ENCODE assay signal across 30 cellular contexts in genomic region chr3:183401678-183402077, GRCh38.
"Had no signal": no experiment of that assay in that cellular context is flagged by ENCODE, and none has a peak within 500 bp of the region (broad histone marks: within the 10 kb centered on the region; RNA-seq: fewer than 3 reads in every experiment).

No MANE protein-coding gene starts in this region.

- FAIRE-seq: colon, endometrium, endothelial cell of umbilical vein had no signal

- H3K36me3 ChIP-seq: adrenal gland, esophagus squamous epithelium, gastroesophageal sphincter, WERI-Rb-1 had no signal

- H3K4me3 ChIP-seq: adrenal gland, body of pancreas, esophagus squamous epithelium, gastroesophageal sphincter had no signal

- DNase-seq: activated B cell treated with CpG ODN at 0.5 μM for 24 hours; activated CD4-positive, alpha-beta T cell treated with anti-CD3 and anti-CD28 coated beads for 48 hours; activated CD4-positive, alpha-beta T cell treated with anti-CD3 and anti-CD28 coated beads, Interleukin-2, amount 50 U/mL, for 1 hour; activated CD4-positive, alpha-beta T cell treated with anti-CD3 and anti-CD28 coated beads, Interleukin-2, amount 50 U/mL, for 48 hours; activated CD8-positive, alpha-beta memory T cell treated with anti-CD3 and anti-CD28 coated beads for 24 hours; activated CD8-positive, alpha-beta T cell treated with anti-CD3 and anti-CD28 coated beads for 36 hours; activated effector memory CD4-positive, alpha-beta T cell treated with anti-CD3 and anti-CD28 coated beads, Interleukin-2, amount 50 U/mL, for 16 hours; activated naive CD4-positive, alpha-beta T cell treated with anti-CD3 and anti-CD28 coated beads for 36 hours; activated naive CD8-positive, alpha-beta T cell treated with anti-CD3 and anti-CD28 coated beads for 36 hours; activated naive CD8-positive, alpha-beta T cell treated with anti-CD3 and anti-CD28 coated beads, Interleukin-2, amount 50 U/mL, for 24 hours; activated T-cell treated with anti-CD3 and anti-CD28 coated beads, Interleukin-2, amount 50 U/mL, for 4 hours; adrenal gland; amygdala; aorta; body of pancreas; cortex of kidney; dermis blood vessel endothelial cell; effector CD4-positive, alpha-beta T cell; effector memory CD8-positive, alpha-beta T cell; esophagus squamous epithelium; foreskin melanocyte; head of caudate nucleus; T1000; WERI-Rb-1 had no signal

- H3K27ac ChIP-seq: body of pancreas, epithelial cell of prostate, esophagus squamous epithelium, gastroesophageal sphincter had no signal

- H3K9me3 ChIP-seq: adrenal gland, body of pancreas, esophagus squamous epithelium, gastroesophageal sphincter had no signal

- H3K27me3 ChIP-seq: adrenal gland, body of pancreas, gastroesophageal sphincter had no signal

- H3K4me1 ChIP-seq: body of pancreas, esophagus squamous epithelium, gastroesophageal sphincter had no signal

- ATAC-seq: activated CD4-positive, CD25-positive, alpha-beta regulatory T cell treated with anti-CD3 and anti-CD28 coated beads, Interleukin-2, amount 50 U/mL, for 24 hours; activated CD8-positive, alpha-beta T cell treated with anti-CD3 and anti-CD28 coated beads for 36 hours; activated naive CD8-positive, alpha-beta T cell treated with anti-CD3 and anti-CD28 coated beads, Interleukin-2, amount 50 U/mL, for 24 hours; activated T-cell treated with anti-CD3 and anti-CD28 coated beads, Interleukin-2, amount 50 U/mL, for 4 hours; body of pancreas; effector memory CD8-positive, alpha-beta T cell; gastroesophageal sphincter had no signal
